Comparison of ENCODE assay signal across 29 cellular contexts in genomic region chr1:114167226-114167625, GRCh38. TPM values are rescaled to one million over a fixed set of nuclear protein-coding genes. Genes with fewer than 3 reads are reported as not detected.
"Had no signal": no experiment of that assay in that cellular context is flagged by ENCODE, and none has a peak within 500 bp of the region (broad histone marks: within the 10 kb centered on the region; RNA-seq: fewer than 3 reads in every experiment).

No MANE protein-coding gene starts in this region.

- H3K36me3 ChIP-seq: breast epithelium, colonic mucosa, MG63, WERI-Rb-1 had no signal

- H3K4me3 Mint-ChIP-seq: activated CD4-positive, alpha-beta T cell treated with anti-CD3 and anti-CD28 coated beads for 36 hours; activated CD8-positive, alpha-beta T cell treated with anti-CD3 and anti-CD28 coated beads for 36 hours; activated naive CD4-positive, alpha-beta T cell treated with anti-CD3 and anti-CD28 coated beads, Interleukin-2, amount 50 U/mL, for 24 hours; activated T-cell treated with anti-CD3 and anti-CD28 coated beads, Interleukin-2, amount 50 U/mL, for 24 hours; activated T-helper 1 cell treated with anti-CD3 and anti-CD28 coated beads, Interleukin-12 subunit alpha, Interleukin-12 subunit beta, Interleukin-2, Interleukin-4 antibody, amounts not matched to agents 30 ng/mL and 10 ng/mL and 1 ng/mL, durations not matched to agents 14 hours and 24 hours and 36 hours had no signal

- DNase-seq: activated CD4-positive, alpha-beta T cell treated with anti-CD3 and anti-CD28 coated beads for 36 hours; activated CD4-positive, alpha-beta T cell treated with anti-CD3 and anti-CD28 coated beads, Interleukin-2, amount 50 U/mL, for 1 hour; activated CD8-positive, alpha-beta memory T cell treated with anti-CD3 and anti-CD28 coated beads, Interleukin-2, amount 50 U/mL, for 48 hours; activated CD8-positive, alpha-beta T cell treated with anti-CD3 and anti-CD28 coated beads for 36 hours; activated effector memory CD4-positive, alpha-beta T cell treated with Interleukin-2 at 50 U/mL for 16 hours; activated naive CD4-positive, alpha-beta T cell; activated T-cell treated with anti-CD3 and anti-CD28 coated beads, Interleukin-2, amount 50 U/mL, for 24 hours; aorta; caudate nucleus; colonic mucosa; MG63; NCI-H1092 treated with DMSO at 0.1 percent for 48 hours; NCI-H1417 treated with DMSO at 0.1 percent for 48 hours; NCI-H1694; NCI-H2029; NCI-H2107; NCI-H2171 treated with DMSO at 0.1 percent for 48 hours; NCI-H226; NCI-H526 treated with DMSO at 0.1 percent for 48 hours; NCI-H82; PC-3; SHP77; T-helper 2 cell; T1000; WERI-Rb-1 had no signal

- H3K27me3 Mint-ChIP-seq: activated CD8-positive, alpha-beta T cell treated with anti-CD3 and anti-CD28 coated beads for 36 hours had no signal

- H3K27me3 ChIP-seq: colonic mucosa, MG63 had no signal

- H3K36me3 Mint-ChIP-seq: activated naive CD4-positive, alpha-beta T cell treated with anti-CD3 and anti-CD28 coated beads, Interleukin-2, amount 50 U/mL, for 24 hours had no signal

- H3K27ac ChIP-seq: breast epithelium, colonic mucosa, WERI-Rb-1 had no signal

- H3K9me3 ChIP-seq: breast epithelium, colonic mucosa, MG63 had no signal

- H3K9me3 Mint-ChIP-seq: activated CD8-positive, alpha-beta T cell treated with anti-CD3 and anti-CD28 coated beads for 36 hours; activated naive CD4-positive, alpha-beta T cell treated with anti-CD3 and anti-CD28 coated beads, Interleukin-2, amount 50 U/mL, for 24 hours; activated T-cell treated with anti-CD3 and anti-CD28 coated beads, Interleukin-2, amount 50 U/mL, for 24 hours; activated T-helper 1 cell treated with anti-CD3 and anti-CD28 coated beads, Interleukin-12 subunit alpha, Interleukin-12 subunit beta, Interleukin-2, Interleukin-4 antibody, amounts not matched to agents 30 ng/mL and 10 ng/mL and 1 ng/mL, durations not matched to agents 14 hours and 24 hours and 36 hours had no signal

- H3K4me3 ChIP-seq: breast epithelium, colonic mucosa, MG63 had no signal

- H3K4me1 Mint-ChIP-seq: activated CD4-positive, alpha-beta T cell treated with anti-CD3 and anti-CD28 coated beads for 36 hours; activated naive CD4-positive, alpha-beta T cell treated with anti-CD3 and anti-CD28 coated beads, Interleukin-2, amount 50 U/mL, for 24 hours had no signal

- H3K4me1 ChIP-seq: breast epithelium, colonic mucosa had no signal

- H3K27ac Mint-ChIP-seq: activated CD4-positive, alpha-beta T cell treated with anti-CD3 and anti-CD28 coated beads for 36 hours; activated CD8-positive, alpha-beta T cell treated with anti-CD3 and anti-CD28 coated beads for 36 hours; activated naive CD4-positive, alpha-beta T cell treated with anti-CD3 and anti-CD28 coated beads, Interleukin-2, amount 50 U/mL, for 24 hours; activated T-cell treated with anti-CD3 and anti-CD28 coated beads, Interleukin-2, amount 50 U/mL, for 24 hours; activated T-helper 1 cell treated with anti-CD3 and anti-CD28 coated beads, Interleukin-12 subunit alpha, Interleukin-12 subunit beta, Interleukin-2, Interleukin-4 antibody, amounts not matched to agents 30 ng/mL and 10 ng/mL and 1 ng/mL, durations not matched to agents 14 hours and 24 hours and 36 hours had no signal

RNA-seq across cellular contexts. Expression of gene SYT6, which starts 13.6 kb away (rescaled TPM):
- total RNA-seq: activated CD4-positive, alpha-beta T cell treated with anti-CD3 and anti-CD28 coated beads for 36 hours; activated CD8-positive, alpha-beta T cell treated with anti-CD3 and anti-CD28 coated beads for 36 hours; activated T-helper 1 cell treated with anti-CD3 and anti-CD28 coated beads, Interleukin-12 subunit alpha, Interleukin-12 subunit beta, Interleukin-2, Interleukin-4 antibody, amounts not matched to agents 30 ng/mL and 10 ng/mL and 1 ng/mL, durations not matched to agents 14 hours and 24 hours and 36 hours; NCI-H460; PC-3 had no signal
- polyA plus RNA-seq: aorta had no signal
